Comparison of ENCODE assay signal across 15 cellular contexts in the genomic region with DNA sequence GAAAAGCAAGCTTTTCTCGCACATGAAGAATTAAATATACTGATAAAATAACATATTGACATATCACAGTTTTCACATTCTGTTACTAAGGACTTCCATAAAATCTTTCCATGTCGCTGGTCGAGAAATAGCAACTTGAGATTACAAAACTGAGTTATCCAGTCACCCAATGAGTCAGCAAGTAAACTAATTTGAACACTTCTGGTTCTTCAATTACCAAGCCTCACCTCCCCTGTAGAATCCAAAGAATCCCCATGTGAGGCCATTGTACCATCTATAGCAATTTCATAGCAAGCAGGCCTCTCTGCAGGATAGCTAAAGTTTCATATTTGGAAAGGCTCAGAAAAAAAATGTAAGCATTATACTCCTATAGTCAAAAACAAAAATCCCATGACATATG.
"Had no signal": no experiment of that assay in that cellular context is flagged by ENCODE, and none has a peak within 500 bp of the region (broad histone marks: within the 10 kb centered on the region; RNA-seq: fewer than 3 reads in every experiment).

No MANE protein-coding gene starts in this region.

- H3K27me3 ChIP-seq: body of pancreas, right lobe of liver had no signal

- H3K36me3 ChIP-seq: right lobe of liver, spleen had no signal

- H3K27ac ChIP-seq: body of pancreas, psoas muscle, right lobe of liver, spleen had no signal

- ATAC-seq: activated CD4-positive, alpha-beta T cell treated with anti-CD3 and anti-CD28 coated beads for 36 hours; activated CD8-positive, alpha-beta memory T cell treated with anti-CD3 and anti-CD28 coated beads, Interleukin-2, amount 10 ng/mL, durations not matched to agents 7 days and 5 days; activated T-helper 17 cell treated with anti-CD3 and anti-CD28 coated beads, Interleukin-2, amount 50 U/mL, for 72 hours; body of pancreas; naive thymus-derived CD8-positive, alpha-beta T cell; psoas muscle; right lobe of liver; WTC11 had no signal

- H3K9me3 ChIP-seq: body of pancreas, psoas muscle, right lobe of liver, spleen had no signal

- DNase-seq: activated CD4-positive, alpha-beta memory T cell treated with anti-CD3 and anti-CD28 coated beads, Interleukin-2, amount 10 ng/mL, durations not matched to agents 7 days and 5 days; activated CD4-positive, alpha-beta T cell treated with anti-CD3 and anti-CD28 coated beads for 36 hours; activated CD8-positive, alpha-beta memory T cell treated with anti-CD3 and anti-CD28 coated beads, Interleukin-2, amount 10 ng/mL, durations not matched to agents 7 days and 5 days; activated naive CD4-positive, alpha-beta T cell treated with anti-CD3 and anti-CD28 coated beads for 36 hours; body of pancreas; caudate nucleus; erythroblast; head of caudate nucleus; naive thymus-derived CD8-positive, alpha-beta T cell; psoas muscle; right lobe of liver; spleen; stimulated activated naive CD4-positive, alpha-beta T cell had no signal

- H3K4me1 ChIP-seq: body of pancreas, psoas muscle, right lobe of liver, spleen had no signal

- H3K4me3 ChIP-seq: body of pancreas, psoas muscle, right lobe of liver, spleen had no signal
